ENCODE assay signal across 27 cellular contexts in genomic region chr6:170074907-170075306, GRCh38.
DNase-seq lines count a peak whose midpoint lies in the region; ATAC-seq, FAIRE-seq and TF ChIP-seq lines count a peak whose summit lies in the region.
"Had no signal": no experiment of that assay in that cellular context is flagged by ENCODE, and none has a peak within 500 bp of the region (broad histone marks: within the 10 kb centered on the region; RNA-seq: fewer than 3 reads in every experiment).

No MANE protein-coding gene starts in this region.

- H3K27me3 ChIP-seq in endodermal cell (ENCODE audit: control insufficient read depth, insufficient read depth, low read length, poor library complexity, severe bottlenecking) (no peaks in the 10 kb centered on the region), neural progenitor cell (no peaks in the 10 kb centered on the region), transverse colon (no peaks in the 10 kb centered on the region)
- H3K27me3 ChIP-seq: adrenal gland, brain microvascular endothelial cell had no signal

- H3K4me1 Mint-ChIP-seq in activated T-cell treated with anti-CD3 and anti-CD28 coated beads, Interleukin-2, amount 50 U/mL, for 24 hours (ENCODE audit: low read depth) = no peaks in the 10 kb centered on the region
- H3K4me1 Mint-ChIP-seq in activated T-cell treated with anti-CD3 and anti-CD28 coated beads, Interleukin-2, amount 50 U/mL, for 4 hours (ENCODE audit: low read depth) = no peaks in the 10 kb centered on the region
- H3K4me1 Mint-ChIP-seq in endodermal cell (no peaks in the 10 kb centered on the region), neural progenitor cell (peaks cover 11% of the 10 kb centered on the region)
- H3K4me1 Mint-ChIP-seq: naive B cell had no signal

- H3K36me3 Mint-ChIP-seq in activated T-cell treated with anti-CD3 and anti-CD28 coated beads, Interleukin-2, amount 50 U/mL, for 24 hours (ENCODE audit: low read depth) = no peaks in the 10 kb centered on the region
- H3K36me3 Mint-ChIP-seq in activated T-cell treated with anti-CD3 and anti-CD28 coated beads, Interleukin-2, amount 50 U/mL, for 4 hours (ENCODE audit: insufficient read depth) = no peaks in the 10 kb centered on the region
- H3K36me3 Mint-ChIP-seq in endodermal cell (ENCODE audit: low read depth) (no peaks in the 10 kb centered on the region), neural progenitor cell (peaks cover 3% of the 10 kb centered on the region)
- H3K36me3 Mint-ChIP-seq: CD4-positive, CD25-positive, alpha-beta regulatory T cell; naive B cell had no signal

- H3K4me2 ChIP-seq in neural progenitor cell = no peak overlapping the region

- no peaks in the 10 kb centered on the region for H3K9me3 Mint-ChIP-seq in activated T-cell treated with anti-CD3 and anti-CD28 coated beads, Interleukin-2, amount 50 U/mL, for 24 hours
- peaks cover 5% of the 10 kb centered on the region for H3K9me3 Mint-ChIP-seq in activated T-cell treated with anti-CD3 and anti-CD28 coated beads, Interleukin-2, amount 50 U/mL, for 4 hours
- H3K9me3 Mint-ChIP-seq in endodermal cell = peaks cover 25% of the 10 kb centered on the region
- H3K9me3 Mint-ChIP-seq in neural progenitor cell = peaks cover 20% of the 10 kb centered on the region

- no peak for ATAC-seq in activated T-cell treated with anti-CD3 and anti-CD28 coated beads, Interleukin-2, amount 50 U/mL, for 4 hours
- ATAC-seq: HCT116 had no signal

- H2AFZ ChIP-seq in neural progenitor cell (replicated peaks) = no peak overlapping the region

- no peak overlapping the region for H3K4me3 Mint-ChIP-seq in activated T-cell treated with anti-CD3 and anti-CD28 coated beads, Interleukin-2, amount 50 U/mL, for 24 hours
- H3K4me3 Mint-ChIP-seq in activated T-cell treated with anti-CD3 and anti-CD28 coated beads, Interleukin-2, amount 50 U/mL, for 4 hours = no peak overlapping the region
- no peak overlapping the region for H3K4me3 Mint-ChIP-seq in endodermal cell
- H3K4me3 Mint-ChIP-seq in neural progenitor cell = no peak overlapping the region
- H3K4me3 Mint-ChIP-seq: CD4-positive, CD25-positive, alpha-beta regulatory T cell; naive B cell had no signal

- no peak overlapping the region for H3K27ac ChIP-seq in endodermal cell (ENCODE audit: low read depth, low read length)
- H3K27ac ChIP-seq in neural progenitor cell = no peak overlapping the region
- no peak overlapping the region for H3K27ac ChIP-seq in transverse colon
- H3K27ac ChIP-seq: adrenal gland, brain microvascular endothelial cell, SK-N-MC had no signal

- 94 to 97% methylated on average over 5 to 17 of the region's 17 CpGs for WGBS in endodermal cell (ENCODE audit: insufficient coverage in 1 of 2, insufficient read length in 1 of 2), 2 experiments
- 94 to 100% methylated on average over 3 to 16 of the region's 17 CpGs for WGBS in transverse colon (ENCODE audit: low coverage in 1 of 2), 2 donors

- no peaks in the 10 kb centered on the region for H4K20me1 ChIP-seq in neural progenitor cell (ENCODE audit: low read depth)

- TF ChIP-seq EP300 in transverse colon (IDR thresholded peaks at IDR 0.05; ENCODE audit: low read depth) = no peak

- in situ Hi-C loops in transverse colon (cut with MboI; ENCODE audit: low pct_ligation_motif_present in 1 of 4, low pct_unique_long_range_greater_than_20kb in 1 of 4, low sequenced_read_pairs in 3 of 4) = no loop called here

- TF ChIP-seq POLR2A in transverse colon (IDR thresholded peaks at IDR 0.05) = no peak

- no peaks in the 10 kb centered on the region for H3K4me1 ChIP-seq in endodermal cell (ENCODE audit: control insufficient read depth, insufficient read depth, low read length)
- H3K4me1 ChIP-seq in neural progenitor cell = no peaks in the 10 kb centered on the region
- peaks cover 0 to 5% (median 0%) of the 10 kb centered on the region in 4 donors for H3K4me1 ChIP-seq in transverse colon
- H3K4me1 ChIP-seq: adrenal gland had no signal

- H3K9me3 ChIP-seq in endodermal cell (ENCODE audit: control insufficient read depth, low read length) = no peaks in the 10 kb centered on the region
- H3K9me3 ChIP-seq in neural progenitor cell (ENCODE audit: low read depth) = peaks cover 12% of the 10 kb centered on the region
- H3K9me3 ChIP-seq in transverse colon = no peaks in the 10 kb centered on the region
- H3K9me3 ChIP-seq: adrenal gland had no signal

- H3K9ac ChIP-seq in endodermal cell (ENCODE audit: extremely low read depth, low read length, poor library complexity, severe bottlenecking) (no peak overlapping the region), neural progenitor cell (no peak overlapping the region)

- no peaks in the 10 kb centered on the region for H3K79me2 ChIP-seq in neural progenitor cell (ENCODE audit: low read depth)

- no peak overlapping the region for H3K27ac Mint-ChIP-seq in activated T-cell treated with anti-CD3 and anti-CD28 coated beads, Interleukin-2, amount 50 U/mL, for 24 hours
- H3K27ac Mint-ChIP-seq in endodermal cell (no peak overlapping the region), neural progenitor cell (peak overlapping the region; percentile 46)
- H3K27ac Mint-ChIP-seq: CD4-positive, CD25-positive, alpha-beta regulatory T cell had no signal

- no peaks in the 10 kb centered on the region for H3K36me3 ChIP-seq in endodermal cell (ENCODE audit: control insufficient read depth, insufficient read depth, low read length)
- H3K36me3 ChIP-seq in neural progenitor cell = no peaks in the 10 kb centered on the region
- H3K36me3 ChIP-seq in transverse colon = no peaks in the 10 kb centered on the region
- H3K36me3 ChIP-seq: adrenal gland, brain microvascular endothelial cell had no signal

- intact Hi-C loops in transverse colon (cut with DNase I; ENCODE audit: low total_unique reads) = no loop called here

- TF ChIP-seq CTCF in endodermal cell (conservative IDR thresholded peaks at IDR 0.05) (no peak), neural progenitor cell (IDR thresholded peaks at IDR 0.05) (no peak), transverse colon (IDR thresholded peaks at IDR 0.05) (no peak)

- peaks cover 6% of the 10 kb centered on the region for H3K27me3 Mint-ChIP-seq in activated T-cell treated with anti-CD3 and anti-CD28 coated beads, Interleukin-2, amount 50 U/mL, for 24 hours
- peaks cover 8% of the 10 kb centered on the region for H3K27me3 Mint-ChIP-seq in activated T-cell treated with anti-CD3 and anti-CD28 coated beads, Interleukin-2, amount 50 U/mL, for 4 hours (ENCODE audit: low read depth)
- H3K27me3 Mint-ChIP-seq in endodermal cell (ENCODE audit: insufficient read depth) (no peaks in the 10 kb centered on the region), neural progenitor cell (ENCODE audit: insufficient read depth, low read depth) (peaks cover 20% of the 10 kb centered on the region)

- no peak for FAIRE-seq in urothelium cell line (lab: Jason Lieb, UNC)
- FAIRE-seq: D721Med had no signal

- H3K4me3 ChIP-seq in endodermal cell (ENCODE audit: low read length) (no peak overlapping the region), neural progenitor cell (no peak overlapping the region), transverse colon (no peak overlapping the region)
- H3K4me3 ChIP-seq: adrenal gland, SK-N-MC, smooth muscle cell had no signal

- no peaks in the 10 kb centered on the region for H3F3A ChIP-seq in neural progenitor cell (ENCODE audit: low read depth)

- peak; percentile 9 for DNase-seq in activated T-cell treated with anti-CD3 and anti-CD28 coated beads, Interleukin-2, amount 50 U/mL, for 24 hours
- no peak for DNase-seq in activated T-cell treated with anti-CD3 and anti-CD28 coated beads, Interleukin-2, amount 50 U/mL, for 4 hours
- peak; percentile 29 for DNase-seq in endodermal cell
- DNase-seq in neural progenitor cell (ENCODE audit: low spot score) = no peak
- DNase-seq in transverse colon = peak; percentile 7
- DNase-seq in NCI-H146 treated with DMSO at 0.1 percent for 48 hours (lab: John Stamatoyannopoulos, UW; ENCODE audit: unreplicated experiment) = no peak
- DNase-seq in activated CD8-positive, alpha-beta memory T cell treated with anti-CD3 and anti-CD28 coated beads, Interleukin-2, amount 50 U/mL, for 48 hours = no peak
- DNase-seq in urothelium cell line (ENCODE audit: low spot score) = no peak
- DNase-seq: 8988T; activated CD4-positive, alpha-beta T cell treated with anti-CD3 and anti-CD28 coated beads for 4 hours; activated naive CD4-positive, alpha-beta T cell; activated T-cell treated with anti-CD3 and anti-CD28 coated beads, Interleukin-2, amount 50 U/mL, for 1 hour; brain microvascular endothelial cell; CD4-positive, CD25-positive, alpha-beta regulatory T cell; effector CD4-positive, alpha-beta T cell; naive B cell; NCI-H1092; NCI-H2029; NCI-H2227 treated with DMSO at 0.1 percent for 48 hours; NCI-H748 treated with DMSO at 0.1 percent for 48 hours; retina; RPMI8226 had no signal

Comparison
In these comparisons a context has a peak if more than half of its experiments do, and no peak if none do; other contexts are left out.
1. DNase-seq: peak in activated T-cell treated with anti-CD3 and anti-CD28 coated beads, Interleukin-2, amount 50 U/mL, for 24 hours (single experiment), endodermal cell (single experiment) and transverse colon (single experiment); none in activated T-cell treated with anti-CD3 and anti-CD28 coated beads, Interleukin-2, amount 50 U/mL, for 4 hours (single experiment), neural progenitor cell (single experiment), NCI-H146 treated with DMSO at 0.1 percent for 48 hours (single experiment), activated CD8-positive, alpha-beta memory T cell treated with anti-CD3 and anti-CD28 coated beads, Interleukin-2, amount 50 U/mL, for 48 hours (single experiment) and urothelium cell line (single experiment).